ENCODE assay signal across 12 cellular contexts in the genomic region with DNA sequence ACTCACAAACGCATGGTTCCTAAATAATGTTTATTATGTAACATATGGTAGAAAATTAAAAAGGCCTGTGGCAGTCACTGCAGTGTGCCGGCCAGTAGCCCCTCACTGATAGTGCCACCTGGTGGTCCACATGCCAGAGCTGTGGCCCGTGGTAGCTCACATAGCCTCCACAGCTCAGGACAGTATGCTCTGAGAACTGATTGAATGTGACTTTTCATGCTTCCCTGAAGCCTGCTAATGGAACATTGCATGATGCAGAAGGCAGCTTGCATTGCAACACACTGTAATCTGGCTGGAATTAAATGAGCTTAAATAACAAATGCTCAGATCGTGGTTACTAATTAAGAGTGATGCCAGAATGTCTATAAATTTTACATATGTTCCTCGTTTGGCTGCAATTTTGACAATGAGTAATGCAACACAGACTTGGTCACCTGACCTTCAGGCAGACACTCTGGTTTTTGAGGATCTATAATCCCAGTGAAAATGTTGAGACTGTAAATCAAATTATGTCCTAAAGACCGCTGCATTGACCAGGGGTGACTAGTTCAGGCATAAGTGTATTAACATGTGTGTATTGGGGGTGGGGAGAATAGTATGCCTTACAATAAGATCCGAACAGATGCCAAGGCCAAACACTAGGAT.
A peak's percentile ranks its signal among the peaks of the same experiment; 100 is the strongest.
DNase-seq lines count a peak whose midpoint lies in the region; ATAC-seq, FAIRE-seq and TF ChIP-seq lines count a peak whose summit lies in the region.
"Had no signal": no experiment of that assay in that cellular context is flagged by ENCODE, and none has a peak within 500 bp of the region (broad histone marks: within the 10 kb centered on the region; RNA-seq: fewer than 3 reads in every experiment).

No MANE protein-coding gene starts in this region.

- TF ChIP-seq CTCF in A549 (IDR thresholded peaks at IDR 0.05), result 0 out of 3 replicates have a peak, but pooled peaks have one; percentile 20
- peak; percentile 38 for TF ChIP-seq CTCF in GM12874 (IDR thresholded peaks at IDR 0.05; ENCODE audit: insufficient read depth, low read depth, low read length)
- TF ChIP-seq CTCF in OCI-LY7 (conservative IDR thresholded peaks at IDR 0.05; ENCODE audit: low read length), result peak; percentile 63

- DNase-seq in A549 (ENCODE audit: low read depth in 1 of 2, low spot score in 1 of 2), result peak in 1 of 2 experiments; percentile 27
- DNase-seq in OCI-LY7 (ENCODE audit: low spot score), result peak; percentile 13
- DNase-seq in fibroblast of gingiva (ENCODE audit: low read depth), result peak; percentile 98
- no peak for DNase-seq in frontal cortex (ENCODE audit: low spot score in 2 of 2)
- DNase-seq in activated CD8-positive, alpha-beta memory T cell treated with anti-CD3 and anti-CD28 coated beads for 24 hours, result no peak
- no peak for DNase-seq in naive thymus-derived CD4-positive, alpha-beta T cell
- DNase-seq: GDM1, sigmoid colon had no signal

- H3K36me3 Mint-ChIP-seq in naive thymus-derived CD4-positive, alpha-beta T cell, result no peaks in the 10 kb centered on the region

- intact Hi-C loops in OCI-LY7 (cut with micrococcal nuclease; ENCODE audit: unreplicated experiment), result no loop called here
- intact Hi-C loops in naive thymus-derived CD4-positive, alpha-beta T cell (cut with micrococcal nuclease), result no loop called here

- H3K27ac Mint-ChIP-seq in naive thymus-derived CD4-positive, alpha-beta T cell, result no peak overlapping the region

- peaks cover 0 to 3% (median 0%) of the 10 kb centered on the region in 5 donors for H3K27me3 Mint-ChIP-seq in naive thymus-derived CD4-positive, alpha-beta T cell

- H2AFZ ChIP-seq in OCI-LY7 (ENCODE audit: low read length), result no peak overlapping the region

- 0 out of 3 replicates have a peak, but pooled peaks cover 1% of the 10 kb centered on the region for H3K4me1 ChIP-seq in A549
- H3K4me1 ChIP-seq in OCI-LY7 (ENCODE audit: insufficient read depth, low read length, poor library complexity, severe bottlenecking), result no peaks in the 10 kb centered on the region
- no peaks in the 10 kb centered on the region for H3K4me1 ChIP-seq in naive thymus-derived CD4-positive, alpha-beta T cell (ENCODE audit: control insufficient read depth in 2 of 2, insufficient read depth in 2 of 2, low read length in 2 of 2)
- H3K4me1 ChIP-seq: sigmoid colon had no signal

- CTCF ChIA-PET in A549 (lab: Yijun Ruan, JAX), result no interaction called here
- CTCF ChIA-PET in OCI-LY7 (lab: Charles Lee; ENCODE audit: unreplicated experiment), result no interaction called here
- CTCF ChIA-PET in naive thymus-derived CD4-positive, alpha-beta T cell (lab: Charles Lee), result no interaction called here

- no peaks in the 10 kb centered on the region for H4K20me1 ChIP-seq in OCI-LY7 (ENCODE audit: insufficient read depth, low read length)

- H3K27me3 ChIP-seq in naive thymus-derived CD4-positive, alpha-beta T cell (ENCODE audit: control insufficient read depth in 2 of 2, insufficient read depth in 2 of 2, low read length in 2 of 2), result no peaks in the 10 kb centered on the region
- H3K27me3 ChIP-seq: sigmoid colon had no signal

- peak in 1 of 2 experiments; percentile 37; a peak in 2 of 5 replicates for TF ChIP-seq RAD21 in A549 (conservative IDR thresholded peaks at IDR 0.05 in 1 of 2, IDR thresholded peaks at IDR 0.05 in 1 of 2)

- TF ChIP-seq POLR2A in A549 (IDR thresholded peaks at IDR 0.05; ENCODE audit: low read length), result no peak

- ATAC-seq in A549 (peak in 1 of 2 experiments; percentile 73; a peak in 2 of 6 replicates), GM18517 (IDR thresholded peaks at IDR 0.05; ENCODE audit: unreplicated experiment) (no peak)
- ATAC-seq in naive thymus-derived CD4-positive, alpha-beta T cell, result no peak

- no peak for TF ChIP-seq EP300 in A549 (IDR thresholded peaks at IDR 0.05)

- H3K9me3 ChIP-seq in A549, result no peaks in the 10 kb centered on the region
- H3K9me3 ChIP-seq in OCI-LY7 (ENCODE audit: low read length), result no peaks in the 10 kb centered on the region
- no peaks in the 10 kb centered on the region for H3K9me3 ChIP-seq in naive thymus-derived CD4-positive, alpha-beta T cell (ENCODE audit: control insufficient read depth in 2 of 3, low read length in 3 of 3)
- H3K9me3 ChIP-seq: sigmoid colon had no signal

- H3K4me1 Mint-ChIP-seq in naive thymus-derived CD4-positive, alpha-beta T cell, result no peaks in the 10 kb centered on the region

- H3K4me3 ChIP-seq in A549, result no peak overlapping the region
- H3K4me3 ChIP-seq in OCI-LY7 (ENCODE audit: low read depth, low read length, poor library complexity, severe bottlenecking), result no peak overlapping the region
- no peak overlapping the region for H3K4me3 ChIP-seq in naive thymus-derived CD4-positive, alpha-beta T cell (ENCODE audit: low read length)
- H3K4me3 ChIP-seq: sigmoid colon had no signal

- no peaks in the 10 kb centered on the region for H3K9me2 ChIP-seq in OCI-LY7 (ENCODE audit: insufficient read depth, low read length)

- peak overlapping the region in 1 of 2 experiments; percentile 17; a peak in 1 of 6 replicates for H3K27ac ChIP-seq in A549
- H3K27ac ChIP-seq in OCI-LY7 (ENCODE audit: low read depth, low read length, poor library complexity, severe bottlenecking), result no peak overlapping the region
- H3K27ac ChIP-seq in naive thymus-derived CD4-positive, alpha-beta T cell (ENCODE audit: low read depth, low read length), result no peak overlapping the region
- H3K27ac ChIP-seq: HL-60, sigmoid colon had no signal

- POLR2A ChIA-PET in A549 (lab: Yijun Ruan, JAX), result no interaction called here
- POLR2A ChIA-PET in OCI-LY7 (lab: Charles Lee), result no interaction called here
- POLR2A ChIA-PET in naive thymus-derived CD4-positive, alpha-beta T cell (lab: Charles Lee), result no interaction called here

- no peaks in the 10 kb centered on the region for H3K36me3 ChIP-seq in OCI-LY7 (ENCODE audit: insufficient read depth, low read length)
- H3K36me3 ChIP-seq in naive thymus-derived CD4-positive, alpha-beta T cell (ENCODE audit: control insufficient read depth in 2 of 3, insufficient read depth in 3 of 3, low read length in 3 of 3), result no peaks in the 10 kb centered on the region
- H3K36me3 ChIP-seq: sigmoid colon had no signal

- BruUV-seq in OCI-LY7 (replicated peaks; lab: Mats Ljungman, UMichigan), result no TSS peak

- no peak overlapping the region for H3K4me2 ChIP-seq in A549
- no peak overlapping the region for H3K4me2 ChIP-seq in OCI-LY7 (ENCODE audit: low read length)

- FAIRE-seq in A549 (lab: Jason Lieb, UNC), result no peak
- FAIRE-seq in frontal cortex (lab: Jason Lieb, UNC), result no peak
- FAIRE-seq: endometrium had no signal

- H3K9me3 Mint-ChIP-seq in naive thymus-derived CD4-positive, alpha-beta T cell, result peaks cover 0 to 10% (median 2%) of the 10 kb centered on the region in 11 donors

- H3K4me3 Mint-ChIP-seq in naive thymus-derived CD4-positive, alpha-beta T cell, result no peak overlapping the region

- 86% methylated on average over 7 of the region's 7 CpGs for WGBS in A549 (ENCODE audit: missing lambda C conversion rate)

- H3K79me2 ChIP-seq in OCI-LY7 (ENCODE audit: insufficient read depth, low read depth, low read length), result no peaks in the 10 kb centered on the region

TF ChIP-seq in A549, 52 proteins besides CTCF, POLR2A, EP300 and RAD21:
- TF ChIP-seq SMC3 (IDR thresholded peaks at IDR 0.05) (peak; percentile 21; the same call in 1 of the 3 replicates), KDM1A (IDR thresholded peaks at IDR 0.05; ENCODE audit: low read depth) (no peak)

Comparison
In these comparisons a context has a peak if more than half of its experiments do, and no peak if none do; other contexts are left out.
1. DNase-seq: peak in OCI-LY7 (single experiment) and fibroblast of gingiva (single experiment); none in frontal cortex (0 of 2), activated CD8-positive, alpha-beta memory T cell treated with anti-CD3 and anti-CD28 coated beads for 24 hours (single experiment) and naive thymus-derived CD4-positive, alpha-beta T cell (0 of 9).
2. Peak in every context shown above with its lines, with median percentiles within 50 percentile points of each other: CTCF ChIP-seq.